Comparison of ENCODE assay signal across 8 cellular contexts in genomic region chr19:44112802-44113137, GRCh38. TPM values are rescaled to one million over a fixed set of nuclear protein-coding genes. Genes with fewer than 3 reads are reported as not detected.
A peak's percentile ranks its signal among the peaks of the same experiment; 100 is the strongest.
DNase-seq lines count a peak whose midpoint lies in the region; ATAC-seq and TF ChIP-seq lines count a peak whose summit lies in the region.

No MANE protein-coding gene starts in this region.

- H3K36me3 Mint-ChIP-seq in endodermal cell (ENCODE audit: low read depth) (peaks cover 52% of the 10 kb centered on the region), osteocyte (ENCODE audit: unreplicated experiment) (peaks cover 23% of the 10 kb centered on the region)

- peak; percentile 14 for ATAC-seq in GM19397 (IDR thresholded peaks at IDR 0.05; ENCODE audit: unreplicated experiment)
- ATAC-seq in GM21619 (IDR thresholded peaks at IDR 0.05; ENCODE audit: unreplicated experiment): no peak

- 0% methylated on average over 4 to 11 of the region's 11 CpGs for WGBS in endodermal cell (ENCODE audit: insufficient coverage in 1 of 2, insufficient read length in 1 of 2), 2 experiments

- no peak for TF ChIP-seq POLR2A in NB4 (IDR thresholded peaks at IDR 0.05; ENCODE audit: extremely low read depth, insufficient read length)

- H3K27ac ChIP-seq in endodermal cell (ENCODE audit: low read depth, low read length): peak overlapping the region; percentile 48

- H3K4me3 ChIP-seq in NB4 (ENCODE audit: low read depth, low read length): peak overlapping the region; percentile 89
- peak overlapping the region; percentile 99 for H3K4me3 ChIP-seq in endodermal cell (ENCODE audit: low read length)

- TF ChIP-seq CTCF in NB4 (IDR thresholded peaks at IDR 0.05; ENCODE audit: low read depth, low read length) (no peak), endodermal cell (conservative IDR thresholded peaks at IDR 0.05) (peak; percentile 18), osteocyte (IDR thresholded peaks at IDR 0.05) (no peak)

- H3K4me3 Mint-ChIP-seq in endodermal cell (peak overlapping the region; percentile 97), osteocyte (ENCODE audit: unreplicated experiment) (peak overlapping the region; percentile 96)

- H3K9me3 ChIP-seq in endodermal cell (ENCODE audit: control insufficient read depth, low read length): peaks cover 17% of the 10 kb centered on the region

- H3K4me1 ChIP-seq in endodermal cell (ENCODE audit: control insufficient read depth, insufficient read depth, low read length): no peaks in the 10 kb centered on the region

- peaks cover 23% of the 10 kb centered on the region for H3K36me3 ChIP-seq in endodermal cell (ENCODE audit: control insufficient read depth, insufficient read depth, low read length)

- H3K27ac Mint-ChIP-seq in endodermal cell (peak overlapping the region; percentile 94), osteocyte (ENCODE audit: unreplicated experiment) (peak overlapping the region; percentile 98)

- peak overlapping the region; percentile 85 for H3K9ac ChIP-seq in endodermal cell (ENCODE audit: extremely low read depth, low read length, poor library complexity, severe bottlenecking)

- peaks cover 40% of the 10 kb centered on the region for H3K9me3 Mint-ChIP-seq in endodermal cell
- H3K9me3 Mint-ChIP-seq in osteocyte (ENCODE audit: unreplicated experiment): peaks cover 24% of the 10 kb centered on the region

- no peaks in the 10 kb centered on the region for H3K27me3 ChIP-seq in endodermal cell (ENCODE audit: control insufficient read depth, insufficient read depth, low read length, poor library complexity, severe bottlenecking)

- peaks cover 3% of the 10 kb centered on the region for H3K4me1 Mint-ChIP-seq in endodermal cell
- H3K4me1 Mint-ChIP-seq in osteocyte (ENCODE audit: unreplicated experiment): peaks cover 20% of the 10 kb centered on the region

- DNase-seq in NB4 (ENCODE audit: low read depth) (no peak), endodermal cell (no peak), osteocyte (ENCODE audit: extremely low spot score, unreplicated experiment) (no peak), NCI-H1105 treated with DMSO at 0.1 percent for 48 hours (lab: John Stamatoyannopoulos, UW) (no peak), hepatic stellate cell (ENCODE audit: low spot score) (no peak)
- DNase-seq in stimulated activated CD4-positive, alpha-beta T cell treated with anti-CD3 and anti-CD28 coated beads, Interleukin-12 subunit alpha, Interleukin-12 subunit beta, amount 100 ng/mL, for 4 hours: no peak

- H3K27me3 Mint-ChIP-seq in endodermal cell (ENCODE audit: insufficient read depth) (no peaks in the 10 kb centered on the region), osteocyte (ENCODE audit: unreplicated experiment) (no peaks in the 10 kb centered on the region)

RNA-seq across cellular contexts. Expression of gene ZNF225, which starts 0.4 kb away (rescaled TPM):
- total RNA-seq in endodermal cell (1 to 10 TPM; 6.4 to 7.4 TPM), osteocyte (6.1 and 7.9 TPM in 2 replicates)
- polyA plus RNA-seq in endodermal cell (2013, experiment 1 of 2): 5.0 TPM
- polyA plus RNA-seq in endodermal cell (2013, experiment 2 of 2): 4.5 TPM

RNA-seq across cellular contexts. Expression of gene ZNF224, which starts 18.6 kb away (rescaled TPM):
- 10 to 100 TPM; 19.7 to 22.1 TPM for total RNA-seq in endodermal cell
- polyA plus RNA-seq in endodermal cell (2013, experiment 1 of 2): 19.9 TPM
- polyA plus RNA-seq in endodermal cell (2013, experiment 2 of 2): 16.2 TPM
- total RNA-seq in osteocyte: 29.6 and 30.2 TPM in 2 replicates

RNA-seq across cellular contexts. Expression of gene ZNF234, which starts 28.6 kb away (rescaled TPM):
- 10 to 100 TPM in 1 of 2 donors, 1 to 10 TPM in 1; 9.0 to 10.8 TPM for total RNA-seq in endodermal cell
- polyA plus RNA-seq in endodermal cell (2013, experiment 1 of 2): 8.5 TPM
- polyA plus RNA-seq in endodermal cell (2013, experiment 2 of 2): 7.6 TPM
- 17.4 and 19.3 TPM in 2 replicates for total RNA-seq in osteocyte

RNA-seq across cellular contexts. Expression of gene ZNF284, which starts 40.8 kb away (rescaled TPM):
- total RNA-seq in endodermal cell (1 to 10 TPM; 1.9 to 2.2 TPM), osteocyte (3.8 and 4.9 TPM in 2 replicates)
- polyA plus RNA-seq in endodermal cell (2013, experiment 1 of 2): 2.9 TPM
- 2.6 TPM for polyA plus RNA-seq in endodermal cell (2013, experiment 2 of 2)

RNA-seq across cellular contexts. Expression of gene ZNF226, which starts 52.1 kb away (rescaled TPM):
- total RNA-seq in endodermal cell (10 to 100 TPM; 21.0 to 28.0 TPM), osteocyte (28.8 TPM in 2 replicates)
- polyA plus RNA-seq in endodermal cell (2013, experiment 1 of 2): 32.3 TPM
- 24.3 TPM for polyA plus RNA-seq in endodermal cell (2013, experiment 2 of 2)
